Comparison of ENCODE assay signal across 16 cellular contexts in the genomic region with DNA sequence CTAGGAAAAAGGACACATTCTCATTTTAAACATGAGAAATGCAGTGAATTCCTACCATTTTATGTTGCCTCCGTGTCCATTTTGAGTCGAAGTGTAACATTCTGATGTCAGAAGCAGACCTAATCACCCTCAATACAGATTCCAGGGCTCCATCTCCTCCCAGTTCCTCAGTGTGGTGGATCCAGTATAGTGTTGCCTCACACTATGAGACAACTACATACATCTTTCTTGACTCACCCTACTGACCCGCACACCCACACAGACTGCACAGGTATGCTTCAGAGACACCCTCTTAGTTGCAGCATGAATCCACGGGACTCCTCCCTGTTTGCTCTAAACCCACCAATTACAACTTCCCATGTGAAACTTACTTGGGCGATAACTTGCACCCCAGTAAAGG.
"Had no signal": no experiment of that assay in that cellular context is flagged by ENCODE, and none has a peak within 500 bp of the region (broad histone marks: within the 10 kb centered on the region; RNA-seq: fewer than 3 reads in every experiment).

No MANE protein-coding gene starts in this region.

- FAIRE-seq: astrocyte had no signal

- H2AFZ ChIP-seq: hepatocyte had no signal

- H3K36me3 ChIP-seq: cardiac muscle cell, right lobe of liver, transverse colon had no signal

- H3K9me3 ChIP-seq: psoas muscle, right lobe of liver, transverse colon had no signal

- H3K4me2 ChIP-seq: hepatocyte, smooth muscle cell had no signal

- H3K4me3 ChIP-seq: cardiac muscle cell, dorsolateral prefrontal cortex, hepatocyte, psoas muscle, right lobe of liver, smooth muscle cell, transverse colon had no signal

- H3K27ac ChIP-seq: cardiac muscle cell, dorsolateral prefrontal cortex, hepatocyte, psoas muscle, right lobe of liver, transverse colon had no signal

- H3K27me3 ChIP-seq: cardiac muscle cell, hepatocyte, right lobe of liver, transverse colon had no signal

- ATAC-seq: activated T-helper 17 cell treated with anti-CD3 and anti-CD28 coated beads, Interleukin-2, amount 50 U/mL, for 72 hours; psoas muscle; right lobe of liver; stimulated activated naive CD8-positive, alpha-beta T cell treated with anti-CD3 and anti-CD28 coated beads, Interleukin-15, Interleukin-2, amounts not matched to agents 100 U/mL and 50 U/mL, for 24 hours; T-cell had no signal

- H3K4me1 ChIP-seq: psoas muscle, right lobe of liver, transverse colon had no signal

- DNase-seq: activated CD4-positive, alpha-beta T cell treated with anti-CD3 and anti-CD28 coated beads, Interleukin-2, amount 50 U/mL, for 1 hour; activated naive CD4-positive, alpha-beta T cell treated with anti-CD3 and anti-CD28 coated beads for 36 hours; dorsolateral prefrontal cortex; endodermal cell; psoas muscle; right lobe of liver; stimulated activated CD4-positive, alpha-beta T cell treated with anti-CD3 and anti-CD28 coated beads, Interleukin-4, amount 100 ng/mL, for 4 hours; stimulated activated naive CD8-positive, alpha-beta T cell treated with anti-CD3 and anti-CD28 coated beads, Interleukin-15, Interleukin-2, amounts not matched to agents 100 U/mL and 50 U/mL, for 24 hours; T-cell; T-helper 9 cell; transverse colon had no signal

- H3K79me2 ChIP-seq: hepatocyte had no signal
